ENCODE assay signal across 8 cellular contexts in genomic region chr2:20576598-20577115, GRCh38.
DNase-seq lines count a peak whose midpoint lies in the region; ATAC-seq lines count a peak whose summit lies in the region.

No MANE protein-coding gene starts in this region.

- peaks cover 0 to 3% (median 0%) of the 10 kb centered on the region in 3 donors for H3K36me3 Mint-ChIP-seq in naive thymus-derived CD8-positive, alpha-beta T cell

- H3K9me3 Mint-ChIP-seq in naive thymus-derived CD8-positive, alpha-beta T cell = peaks cover 0 to 12% (median 0%) of the 10 kb centered on the region in 9 donors

- DNase-seq in activated T-cell treated with anti-CD3 and anti-CD28 coated beads for 24 hours (ENCODE audit: low read depth) = peak; percentile 12
- DNase-seq in activated T-cell treated with anti-CD3 and anti-CD28 coated beads, Interleukin-2, amount 50 U/mL, for 1 hour = no peak
- DNase-seq in activated CD4-positive, alpha-beta T cell treated with anti-CD3 and anti-CD28 coated beads for 48 hours = peak; percentile 19
- peak in 4 of 10 donors; percentile 12 to 42 (median 30) for DNase-seq in naive thymus-derived CD8-positive, alpha-beta T cell
- no peak for DNase-seq in inferior parietal cortex (ENCODE audit: extremely low spot score)
- DNase-seq in DMS114 treated with DMSO at 0.1 percent for 48 hours (lab: John Stamatoyannopoulos, UW; ENCODE audit: unreplicated experiment) = no peak
- DNase-seq in amniotic stem cell (lab: John Stamatoyannopoulos, UW) = no peak

- peak overlapping the region; percentile 41 to 86 (median 76) for H3K4me3 Mint-ChIP-seq in naive thymus-derived CD8-positive, alpha-beta T cell

- no peaks in the 10 kb centered on the region for H3K27me3 Mint-ChIP-seq in naive thymus-derived CD8-positive, alpha-beta T cell

- POLR2A ChIA-PET in naive thymus-derived CD8-positive, alpha-beta T cell (lab: Charles Lee) = interaction anchor here (0.6 kb wide), 1 partner anchor 130 kb away, joined by 3 read pairs; the partner anchor contains the start of gene RHOB

- H3K4me1 Mint-ChIP-seq in naive thymus-derived CD8-positive, alpha-beta T cell = peaks cover 9 to 16% (median 12%) of the 10 kb centered on the region in 4 donors

- ATAC-seq in HG03066 (IDR thresholded peaks at IDR 0.05; ENCODE audit: low read depth, unreplicated experiment) = peak; percentile 75
- ATAC-seq in naive thymus-derived CD8-positive, alpha-beta T cell = peak; percentile 73 to 75

- peak overlapping the region; percentile 81 to 94 (median 90) for H3K27ac Mint-ChIP-seq in naive thymus-derived CD8-positive, alpha-beta T cell

Comparison
In these comparisons a context has a peak if more than half of its experiments do, and no peak if none do; other contexts are left out.
1. DNase-seq: peak in activated T-cell treated with anti-CD3 and anti-CD28 coated beads for 24 hours (single experiment) and activated CD4-positive, alpha-beta T cell treated with anti-CD3 and anti-CD28 coated beads for 48 hours (single experiment); none in activated T-cell treated with anti-CD3 and anti-CD28 coated beads, Interleukin-2, amount 50 U/mL, for 1 hour (single experiment), inferior parietal cortex (single experiment), DMS114 treated with DMSO at 0.1 percent for 48 hours (single experiment) and amniotic stem cell (single experiment).